In the genomic region with DNA sequence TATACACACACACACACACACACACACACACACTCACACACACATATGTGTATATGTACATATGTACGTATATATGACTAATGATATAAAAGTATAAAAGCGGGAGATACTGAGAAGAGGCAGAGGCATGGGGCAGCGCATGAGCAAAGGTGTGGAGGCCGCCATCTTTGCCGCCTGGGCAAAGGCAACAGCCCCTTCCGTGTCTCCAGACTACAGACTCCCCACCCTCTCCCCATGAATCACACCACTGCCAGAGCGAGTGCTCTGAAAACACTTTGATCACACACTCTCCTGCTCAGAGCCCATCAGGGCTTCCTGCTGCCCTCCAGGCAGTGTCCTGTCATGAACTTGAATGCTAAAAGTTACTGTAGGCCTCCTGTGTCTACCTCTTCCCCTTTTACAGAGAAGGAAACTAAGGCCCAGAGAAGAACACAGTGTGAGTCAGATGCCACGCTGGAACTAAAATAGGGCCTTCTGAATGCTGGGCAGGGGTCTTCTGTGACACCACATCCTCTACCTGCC, we compare ENCODE assay signal across 26 cellular contexts. TPM values are rescaled to one million over a fixed set of nuclear protein-coding genes. Genes with fewer than 3 reads are reported as not detected.
DNase-seq lines count a peak whose midpoint lies in the region; ATAC-seq lines count a peak whose summit lies in the region.
"Had no signal": no experiment of that assay in that cellular context is flagged by ENCODE, and none has a peak within 500 bp of the region (broad histone marks: within the 10 kb centered on the region; RNA-seq: fewer than 3 reads in every experiment).

No MANE protein-coding gene starts in this region.

- H3K9ac ChIP-seq in Karpas-422 (ENCODE audit: low read length) (no peak overlapping the region), neuronal stem cell (ENCODE audit: low read depth, low read length, poor library complexity) (no peak overlapping the region)
- H3K9ac ChIP-seq: parathyroid adenoma had no signal

- H3K4me3 Mint-ChIP-seq in effector memory CD8-positive, alpha-beta T cell = no peak overlapping the region
- H3K4me3 Mint-ChIP-seq: activated T-helper 1 cell treated with anti-CD3 and anti-CD28 coated beads, Interleukin-12 subunit alpha, Interleukin-12 subunit beta, Interleukin-2, Interleukin-4 antibody, amounts not matched to agents 30 ng/mL and 10 ng/mL and 1 ng/mL, durations not matched to agents 14 hours and 24 hours and 36 hours; stimulated activated memory B cell treated with anti-CD40 and anti-IgM and Interleukin-4, amounts not matched to agents 10 μg/mL and 1 μg/mL and 100 μg/mL, for 72 hours had no signal

- no peaks in the 10 kb centered on the region for H4K20me1 ChIP-seq in Karpas-422 (ENCODE audit: insufficient read depth, low read depth, low read length)

- H3K4me1 Mint-ChIP-seq in effector memory CD8-positive, alpha-beta T cell (ENCODE audit: low read depth in 2 of 2) = peaks cover 37 to 44% of the 10 kb centered on the region in 2 donors
- H3K4me1 Mint-ChIP-seq: stimulated activated memory B cell treated with anti-CD40 and anti-IgM and Interleukin-4, amounts not matched to agents 10 μg/mL and 1 μg/mL and 100 μg/mL, for 72 hours had no signal

- no peak overlapping the region for H2AK5ac ChIP-seq in neuronal stem cell (ENCODE audit: low read depth, low read length)

- H3K79me1 ChIP-seq in neuronal stem cell (ENCODE audit: low read depth, low read length) = no peaks in the 10 kb centered on the region

- no peak overlapping the region for H3K4me2 ChIP-seq in Karpas-422 (ENCODE audit: low read depth, low read length, poor library complexity, severe bottlenecking)
- no peak overlapping the region for H3K4me2 ChIP-seq in neuronal stem cell (ENCODE audit: insufficient read depth, low read length, poor library complexity, severe bottlenecking)

- H2BK5ac ChIP-seq in neuronal stem cell (ENCODE audit: low read length) = no peak overlapping the region

- H3K4ac ChIP-seq in neuronal stem cell (ENCODE audit: low read length) = no peak overlapping the region

- no peaks in the 10 kb centered on the region for H3K9me3 Mint-ChIP-seq in effector memory CD8-positive, alpha-beta T cell
- H3K9me3 Mint-ChIP-seq: activated T-helper 1 cell treated with anti-CD3 and anti-CD28 coated beads, Interleukin-12 subunit alpha, Interleukin-12 subunit beta, Interleukin-2, Interleukin-4 antibody, amounts not matched to agents 30 ng/mL and 10 ng/mL and 1 ng/mL, durations not matched to agents 14 hours and 24 hours and 36 hours had no signal

- DNase-seq in activated CD8-positive, alpha-beta memory T cell treated with anti-CD3 and anti-CD28 coated beads, Interleukin-2, amount 50 U/mL, for 48 hours = peak; percentile 45
- DNase-seq in activated CD8-positive, alpha-beta memory T cell treated with anti-CD3 and anti-CD28 coated beads, Interleukin-2, amount 50 U/mL, for 4 hours = no peak
- DNase-seq in Karpas-422 = peak; percentile 7
- DNase-seq in effector memory CD8-positive, alpha-beta T cell = no peak
- no peak for DNase-seq in neuronal stem cell (ENCODE audit: low spot score)
- no peak for DNase-seq in hypothalamus (lab: John Stamatoyannopoulos, UW)
- DNase-seq: activated CD8-positive, alpha-beta memory T cell treated with anti-CD3 and anti-CD28 coated beads for 24 hours; amygdala; foreskin melanocyte; GDM1; islet precursor cell; KBM-7; NCI-H1048; NCI-H2029; NCI-H446; SJCRH30; testis had no signal

- no peak overlapping the region for H3K14ac ChIP-seq in neuronal stem cell (ENCODE audit: low read length)

- H3K23ac ChIP-seq in neuronal stem cell (ENCODE audit: low read depth, low read length, poor library complexity) = no peak overlapping the region

- H3K9me2 ChIP-seq in Karpas-422 (replicated peaks; ENCODE audit: insufficient read depth, low read length) = no peaks in the 10 kb centered on the region

- H2AFZ ChIP-seq in Karpas-422 (ENCODE audit: low read length) = no peak overlapping the region
- H2AFZ ChIP-seq in neuronal stem cell (ENCODE audit: low read length) = no peak overlapping the region
- H2AFZ ChIP-seq: parathyroid adenoma had no signal

- H3K36me3 ChIP-seq in Karpas-422 (ENCODE audit: insufficient read depth, low read length) (no peaks in the 10 kb centered on the region), neuronal stem cell (replicated peaks in 1 of 2; ENCODE audit: control insufficient read depth in 2 of 2, insufficient read depth in 2 of 2, low read length in 2 of 2) (no peaks in the 10 kb centered on the region)
- H3K36me3 ChIP-seq: SJCRH30, WERI-Rb-1 had no signal

- no peaks in the 10 kb centered on the region for H3K36me3 Mint-ChIP-seq in effector memory CD8-positive, alpha-beta T cell (ENCODE audit: insufficient read depth)
- H3K36me3 Mint-ChIP-seq: stimulated activated memory B cell treated with anti-CD40 and anti-IgM and Interleukin-4, amounts not matched to agents 10 μg/mL and 1 μg/mL and 100 μg/mL, for 72 hours had no signal

- WGBS in neuronal stem cell (ENCODE audit: extremely low coverage in 2 of 2, insufficient read length in 2 of 2, insufficient replicate concordance in 1 of 2), 2 donors = no CpG with 5 or more reads among the region's 8 CpGs

- no peaks in the 10 kb centered on the region for H3K79me2 ChIP-seq in Karpas-422 (ENCODE audit: low read length)
- H3K79me2 ChIP-seq: parathyroid adenoma had no signal

- no peak overlapping the region for H3K27ac ChIP-seq in Karpas-422 (ENCODE audit: low read length)
- no peak overlapping the region for H3K27ac ChIP-seq in neuronal stem cell (replicated peaks; ENCODE audit: low read length)
- H3K27ac ChIP-seq: C4-2B, parathyroid adenoma, SJCRH30, testis, WERI-Rb-1 had no signal

- H2BK12ac ChIP-seq in neuronal stem cell (ENCODE audit: low read length) = no peak overlapping the region

- H3K4me3 ChIP-seq in Karpas-422 (ENCODE audit: low read length) = no peak overlapping the region
- no peak overlapping the region for H3K4me3 ChIP-seq in neuronal stem cell (ENCODE audit: low read length in 2 of 2)
- H3K4me3 ChIP-seq: lung, SJCRH30, testis had no signal

- H3K27ac Mint-ChIP-seq in effector memory CD8-positive, alpha-beta T cell = peak overlapping the region; percentile 38 to 80
- H3K27ac Mint-ChIP-seq: stimulated activated memory B cell treated with anti-CD40 and anti-IgM and Interleukin-4, amounts not matched to agents 10 μg/mL and 1 μg/mL and 100 μg/mL, for 72 hours had no signal

- H2BK120ac ChIP-seq in neuronal stem cell (ENCODE audit: low read depth, low read length) = no peak overlapping the region

- peak overlapping the region; percentile 71 for H2BK15ac ChIP-seq in neuronal stem cell (ENCODE audit: low read length)

- no peaks in the 10 kb centered on the region for H3K27me3 ChIP-seq in Karpas-422 (ENCODE audit: low read length)
- no peaks in the 10 kb centered on the region for H3K27me3 ChIP-seq in neuronal stem cell (ENCODE audit: control insufficient read depth in 3 of 3, insufficient read depth in 3 of 3, low read depth in 1 of 3, low read length in 3 of 3)
- H3K27me3 ChIP-seq: SJCRH30, testis had no signal

- H3K9me3 ChIP-seq in Karpas-422 (ENCODE audit: low read length) (no peaks in the 10 kb centered on the region), neuronal stem cell (replicated peaks in 1 of 2; ENCODE audit: control insufficient read depth in 2 of 2, insufficient read depth in 1 of 2, low read depth in 1 of 2, low read length in 2 of 2) (no peaks in the 10 kb centered on the region)
- H3K9me3 ChIP-seq: SJCRH30, testis had no signal

- H3K4me1 ChIP-seq in Karpas-422 (ENCODE audit: low read length) (no peaks in the 10 kb centered on the region), neuronal stem cell (ENCODE audit: control insufficient read depth in 2 of 2, insufficient read depth in 1 of 2, low read depth in 1 of 2, low read length in 2 of 2) (peaks cover 31 to 50% of the 10 kb centered on the region in 2 donors)
- H3K4me1 ChIP-seq: parathyroid adenoma had no signal

- no peak overlapping the region for H4K91ac ChIP-seq in neuronal stem cell (ENCODE audit: low read depth, low read length, poor library complexity)

- H3K27me3 Mint-ChIP-seq in effector memory CD8-positive, alpha-beta T cell = no peaks in the 10 kb centered on the region

- no peak for ATAC-seq in effector memory CD8-positive, alpha-beta T cell (replicated peaks)
- ATAC-seq in GM18519 (IDR thresholded peaks at IDR 0.05; ENCODE audit: low FRiP score, unreplicated experiment) (no peak), HG03135 (IDR thresholded peaks at IDR 0.05; ENCODE audit: unreplicated experiment) (no peak)
- ATAC-seq: sciatic nerve; stimulated activated memory B cell treated with anti-CD40 and anti-IgM and Interleukin-4, amounts not matched to agents 10 μg/mL and 1 μg/mL and 100 μg/mL, for 72 hours had no signal

- no peak overlapping the region for H4K8ac ChIP-seq in neuronal stem cell (ENCODE audit: low read depth, low read length)

- H3K18ac ChIP-seq in neuronal stem cell (ENCODE audit: low read length) = peak overlapping the region; percentile 39

RNA-seq across cellular contexts. Expression of gene SSBP3, which starts 54.7 kb away (rescaled TPM):
- 2.4 and 4.7 TPM in 2 replicates for total RNA-seq in Karpas-422 (2014; rRNA removed; shearing (Covaris generic); ENCODE audit: low replicate concordance)
- polyA plus RNA-seq in neuronal stem cell (2013, experiment 1 of 2) = 127 TPM
- polyA plus RNA-seq in neuronal stem cell (2013, experiment 2 of 2) = 133 TPM

Comparison
In these comparisons a context has a peak if more than half of its experiments do, and no peak if none do; other contexts are left out.
1. DNase-seq: peak in activated CD8-positive, alpha-beta memory T cell treated with anti-CD3 and anti-CD28 coated beads, Interleukin-2, amount 50 U/mL, for 48 hours (single experiment) and Karpas-422 (single experiment); none in activated CD8-positive, alpha-beta memory T cell treated with anti-CD3 and anti-CD28 coated beads, Interleukin-2, amount 50 U/mL, for 4 hours (single experiment), effector memory CD8-positive, alpha-beta T cell (0 of 3), neuronal stem cell (single experiment) and hypothalamus (0 of 51).